9 cellular contexts compared by ENCODE assay signal in genomic region chr1:20964540-20965484, GRCh38.
DNase-seq lines count a peak whose midpoint lies in the region; ATAC-seq, FAIRE-seq and TF ChIP-seq lines count a peak whose summit lies in the region.
"Had no signal": no experiment of that assay in that cellular context is flagged by ENCODE, and none has a peak within 500 bp of the region (broad histone marks: within the 10 kb centered on the region; RNA-seq: fewer than 3 reads in every experiment).

No MANE protein-coding gene starts in this region.

- no peaks in the 10 kb centered on the region for H3K27me3 ChIP-seq in DOHH2 (ENCODE audit: control insufficient read depth, low read length)

- H3K4me3 ChIP-seq in DOHH2 (ENCODE audit: low read length) (peak overlapping the region; percentile 62), choroid plexus epithelial cell (ENCODE audit: low read depth, low read length) (no peak overlapping the region)

- H3K4me2 ChIP-seq in DOHH2 (ENCODE audit: low read length) = peak overlapping the region; percentile 82

- peak; percentile 83 for DNase-seq in KBM-7
- DNase-seq in choroid plexus epithelial cell (ENCODE audit: low read depth) = peak; percentile 18
- no peak for DNase-seq in D721Med (ENCODE audit: insufficient read length, low spot score)
- DNase-seq in activated CD8-positive, alpha-beta memory T cell treated with anti-CD3 and anti-CD28 coated beads for 24 hours = no peak
- no peak for DNase-seq in NCI-H187 (lab: John Stamatoyannopoulos, UW)
- DNase-seq in AG08396 (ENCODE audit: low spot score) = no peak

- H3K9me3 ChIP-seq in DOHH2 (ENCODE audit: control insufficient read depth, insufficient read depth, low read length) = no peaks in the 10 kb centered on the region

- TF ChIP-seq CTCF in DOHH2 (IDR thresholded peaks at IDR 0.05; ENCODE audit: low read depth, low read length, poor library complexity, severe bottlenecking) = no peak
- no peak for TF ChIP-seq CTCF in choroid plexus epithelial cell (conservative IDR thresholded peaks at IDR 0.05; ENCODE audit: low read depth, low read length)
- TF ChIP-seq CTCF in D721Med (IDR thresholded peaks at IDR 0.05; ENCODE audit: insufficient read depth, missing control alignments) = no peak

- in situ Hi-C loops in KBM-7 (cut with MboI; ENCODE audit: low pct_unique_long_range_greater_than_20kb, low sequenced_read_pairs) = no loop called here

- ATAC-seq in GM21390 (IDR thresholded peaks at IDR 0.05; ENCODE audit: unreplicated experiment) = peak; percentile 87

- H3K9me2 ChIP-seq in DOHH2 (replicated peaks; ENCODE audit: control insufficient read depth, low read length) = no peaks in the 10 kb centered on the region

- H3K36me3 ChIP-seq in DOHH2 (ENCODE audit: control insufficient read depth, low read length) = peaks cover 28% of the 10 kb centered on the region

- peak overlapping the region; percentile 82 for H3K27ac ChIP-seq in DOHH2 (ENCODE audit: low read depth, low read length)

- H4K20me1 ChIP-seq in DOHH2 (ENCODE audit: control insufficient read depth, insufficient read depth, low read depth, low read length) = no peaks in the 10 kb centered on the region

- peaks cover 26% of the 10 kb centered on the region for H3F3A ChIP-seq in DOHH2 (ENCODE audit: control insufficient read depth, insufficient read depth)

- H3K79me2 ChIP-seq in DOHH2 (ENCODE audit: control insufficient read depth, low read length) = peaks cover 6% of the 10 kb centered on the region

- H3K4me1 ChIP-seq in DOHH2 (ENCODE audit: control insufficient read depth, low read length) = peaks cover 38% of the 10 kb centered on the region

- FAIRE-seq in D721Med (lab: Jason Lieb, UNC) = no peak
- FAIRE-seq: astrocyte had no signal

Comparison
In these comparisons a context has a peak if more than half of its experiments do, and no peak if none do; other contexts are left out.
1. DNase-seq: peak in KBM-7 (single experiment) and choroid plexus epithelial cell (single experiment); none in D721Med (single experiment), activated CD8-positive, alpha-beta memory T cell treated with anti-CD3 and anti-CD28 coated beads for 24 hours (single experiment), NCI-H187 (0 of 2) and AG08396 (single experiment).